ENCODE assay signal across 1 cellular context in the genomic region with DNA sequence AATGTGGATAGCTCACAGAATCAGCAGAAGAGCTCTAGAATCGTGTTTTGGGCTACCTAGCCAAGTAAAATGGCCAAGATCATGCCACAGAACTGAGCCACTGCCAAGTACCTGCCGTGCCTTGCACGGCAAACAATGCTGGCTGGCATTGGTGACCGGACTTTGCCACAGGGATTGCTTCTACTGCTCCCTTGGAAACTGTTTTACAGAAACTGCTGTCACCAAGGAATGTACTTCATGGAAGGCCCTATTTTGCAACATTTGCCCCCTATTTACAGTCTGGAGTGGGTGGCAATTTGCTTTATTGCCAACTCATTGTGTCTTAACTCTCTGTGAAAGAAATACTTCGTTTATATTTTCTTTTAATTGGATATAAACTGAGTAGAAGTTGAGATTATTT.
A peak's percentile ranks its signal among the peaks of the same experiment; 100 is the strongest.
TF ChIP-seq lines count a peak whose summit lies in the region.

No MANE protein-coding gene starts in this region.

TF ChIP-seq in liver, 16 proteins besides CTCF, POLR2A, EP300 and RAD21 (continued from another document):
- TF ChIP-seq, protein P1, sequence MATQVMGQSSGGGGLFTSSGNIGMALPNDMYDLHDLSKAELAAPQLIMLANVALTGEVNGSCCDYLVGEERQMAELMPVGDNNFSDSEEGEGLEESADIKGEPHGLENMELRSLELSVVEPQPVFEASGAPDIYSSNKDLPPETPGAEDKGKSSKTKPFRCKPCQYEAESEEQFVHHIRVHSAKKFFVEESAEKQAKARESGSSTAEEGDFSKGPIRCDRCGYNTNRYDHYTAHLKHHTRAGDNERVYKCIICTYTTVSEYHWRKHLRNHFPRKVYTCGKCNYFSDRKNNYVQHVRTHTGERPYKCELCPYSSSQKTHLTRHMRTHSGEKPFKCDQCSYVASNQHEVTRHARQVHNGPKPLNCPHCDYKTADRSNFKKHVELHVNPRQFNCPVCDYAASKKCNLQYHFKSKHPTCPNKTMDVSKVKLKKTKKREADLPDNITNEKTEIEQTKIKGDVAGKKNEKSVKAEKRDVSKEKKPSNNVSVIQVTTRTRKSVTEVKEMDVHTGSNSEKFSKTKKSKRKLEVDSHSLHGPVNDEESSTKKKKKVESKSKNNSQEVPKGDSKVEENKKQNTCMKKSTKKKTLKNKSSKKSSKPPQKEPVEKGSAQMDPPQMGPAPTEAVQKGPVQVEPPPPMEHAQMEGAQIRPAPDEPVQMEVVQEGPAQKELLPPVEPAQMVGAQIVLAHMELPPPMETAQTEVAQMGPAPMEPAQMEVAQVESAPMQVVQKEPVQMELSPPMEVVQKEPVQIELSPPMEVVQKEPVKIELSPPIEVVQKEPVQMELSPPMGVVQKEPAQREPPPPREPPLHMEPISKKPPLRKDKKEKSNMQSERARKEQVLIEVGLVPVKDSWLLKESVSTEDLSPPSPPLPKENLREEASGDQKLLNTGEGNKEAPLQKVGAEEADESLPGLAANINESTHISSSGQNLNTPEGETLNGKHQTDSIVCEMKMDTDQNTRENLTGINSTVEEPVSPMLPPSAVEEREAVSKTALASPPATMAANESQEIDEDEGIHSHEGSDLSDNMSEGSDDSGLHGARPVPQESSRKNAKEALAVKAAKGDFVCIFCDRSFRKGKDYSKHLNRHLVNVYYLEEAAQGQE (IDR thresholded peaks at IDR 0.05): peak; percentile 76
- TF ChIP-seq GABPA (IDR thresholded peaks at IDR 0.05 in 1 of 2, conservative IDR thresholded peaks at IDR 0.05 in 1 of 2) (peak in 1 of 2 donors; percentile 37), EGR1 (IDR thresholded peaks at IDR 0.05; ENCODE audit: low read depth in 2 of 2) (peak in 1 of 2 donors; percentile 69), JUND (IDR thresholded peaks at IDR 0.05) (peak; percentile 67 to 89), YY1 (IDR thresholded peaks at IDR 0.05) (peak; percentile 96)
